Comparison of ENCODE assay signal across 13 cellular contexts in the genomic region with DNA sequence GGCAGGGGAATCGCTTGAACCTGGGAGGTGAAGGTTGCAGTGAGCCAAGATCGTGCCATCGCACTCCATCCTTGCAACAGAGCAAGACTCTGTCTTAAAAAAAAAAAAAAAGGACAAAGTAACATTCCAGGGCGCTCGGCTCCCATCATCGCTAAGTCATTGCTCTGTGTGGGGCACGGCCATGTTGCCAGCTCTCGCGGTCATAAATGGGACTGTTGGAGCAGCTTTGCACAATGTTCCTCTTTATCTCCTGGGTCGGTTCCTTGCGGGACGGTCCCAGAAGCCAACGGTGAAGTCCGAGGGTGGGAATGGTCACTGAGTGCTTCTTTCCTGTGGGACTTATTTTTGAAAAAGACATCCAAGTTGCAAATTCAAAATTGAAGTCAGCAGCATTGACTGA.
"Had no signal": no experiment of that assay in that cellular context is flagged by ENCODE, and none has a peak within 500 bp of the region (broad histone marks: within the 10 kb centered on the region; RNA-seq: fewer than 3 reads in every experiment).

No MANE protein-coding gene starts in this region.

- H3K9me3 Mint-ChIP-seq: neural progenitor cell had no signal

- H3K36me3 Mint-ChIP-seq: neural progenitor cell had no signal

- DNase-seq: activated CD4-positive, alpha-beta T cell treated with anti-CD3 and anti-CD28 coated beads, Interleukin-2, amount 50 U/mL, for 4 hours; activated CD4-positive, CD25-positive, alpha-beta regulatory T cell treated with anti-CD3 and anti-CD28 coated beads, Interleukin-2, amount 50 U/mL, for 72 hours; activated naive CD4-positive, alpha-beta T cell treated with Interleukin-2 at 50 U/mL for 16 hours; activated T-cell treated with anti-CD3 and anti-CD28 coated beads for 4 hours; anterior cingulate cortex; cerebellar nuclear complex; effector memory CD4-positive, alpha-beta T cell; stimulated activated CD4-positive, alpha-beta T cell treated with anti-CD3 and anti-CD28 coated beads, Interleukin-15, amount 100 ng/mL, for 24 hours; stimulated activated CD4-positive, alpha-beta T cell treated with anti-CD3 and anti-CD28 coated beads, Interleukin-4, amount 100 ng/mL, for 24 hours; stimulated activated naive CD4-positive, alpha-beta T cell treated with Interleukin-2 at 50 U/mL for 16 hours; T1000 had no signal

- H3K4me3 ChIP-seq: neural progenitor cell, SK-N-MC had no signal

- H3K27ac ChIP-seq: neural progenitor cell, SK-N-MC had no signal

- H3K36me3 ChIP-seq: neural progenitor cell had no signal

- H3K27me3 ChIP-seq: neural progenitor cell had no signal
